ENCODE assay signal across 28 cellular contexts in genomic region chr1:200970771-200971427, GRCh38. TPM values are rescaled to one million over a fixed set of nuclear protein-coding genes. Genes with fewer than 3 reads are reported as not detected.
DNase-seq lines count a peak whose midpoint lies in the region; ATAC-seq, FAIRE-seq and TF ChIP-seq lines count a peak whose summit lies in the region.
"Had no signal": no experiment of that assay in that cellular context is flagged by ENCODE, and none has a peak within 500 bp of the region (broad histone marks: within the 10 kb centered on the region; RNA-seq: fewer than 3 reads in every experiment).

No MANE protein-coding gene starts in this region.

- H2AFZ ChIP-seq in GM12878 (ENCODE audit: control insufficient read depth, low read depth, low read length) (no peak overlapping the region; the same call in 1 of the 2 replicates), osteoblast (ENCODE audit: low read length) (no peak overlapping the region)

- ATAC-seq in GM18498 (IDR thresholded peaks at IDR 0.05; ENCODE audit: unreplicated experiment) (peak; percentile 45), HG02798 (IDR thresholded peaks at IDR 0.05; ENCODE audit: poor library complexity, unreplicated experiment) (peak; percentile 68), GM12878 (peak; percentile 84), HG02885 (IDR thresholded peaks at IDR 0.05; ENCODE audit: poor library complexity, unreplicated experiment) (no peak)

- SMC1A ChIA-PET in GM12878 (lab: Charles Lee; ENCODE audit: uncharacterized antibody, unreplicated experiment): interaction anchor here (0.5 to 7.1 kb wide), 34 partner anchors 8 to 412 kb away, joined by 3 to 107 read pairs (median 8); partner anchors contain the start of genes INAVA and KIF21B

- RAD21 ChIA-PET in GM12878 (lab: Charles Lee; ENCODE audit: unreplicated experiment): interaction anchor here (0.9 to 9.9 kb wide), 39 partner anchors 8 to 420 kb away, joined by 3 to 239 read pairs (median 5); partner anchors contain the start of genes DDX59, INAVA, KIF14 and KIF21B

- DNase-seq in GM12878 (ENCODE audit: low read depth, low spot score) (no peak), osteoblast (ENCODE audit: insufficient read length, low spot score, missing footprints) (peak; percentile 69), WERI-Rb-1 (no peak), 8988T (no peak)
- DNase-seq: activated effector memory CD4-positive, alpha-beta T cell treated with Interleukin-2 at 50 U/mL for 16 hours; Calu3; CD4-positive, CD25-positive, alpha-beta regulatory T cell; central memory CD4-positive, alpha-beta T cell; DMS79; endodermal cell; KBM-7; MG63; NCI-H1417; NCI-H2029; NCI-H526; nucleus accumbens; spleen; stimulated activated CD4-positive, alpha-beta T cell treated with anti-CD3 and anti-CD28 coated beads, Interleukin-2, amount 100 ng/mL, for 24 hours; tibial artery had no signal

- no TSS peak for BruUV-seq in GM12878 (replicated peaks; lab: Mats Ljungman, UMichigan)

- TF ChIP-seq POLR2A in GM12878 (IDR thresholded peaks at IDR 0.05; ENCODE audit: low read depth, low read length): no peak

- TF ChIP-seq CTCF in GM12878 (IDR thresholded peaks at IDR 0.05 in 2 of 3, conservative IDR thresholded peaks at IDR 0.05 in 1 of 3; ENCODE audit: control insufficient read depth in 2 of 3, extremely low read depth in 1 of 3, insufficient read depth in 1 of 3, low read depth in 3 of 3, low read length in 3 of 3) (no peak), osteoblast (IDR thresholded peaks at IDR 0.05; ENCODE audit: extremely low read depth, low read depth, low read length) (no peak), WERI-Rb-1 (IDR thresholded peaks at IDR 0.05; ENCODE audit: low read depth, low read length) (no peak)

- CTCF ChIA-PET in GM12878 (lab: Yijun Ruan, JAX): interaction anchor here (0.7 to 6.5 kb wide), 62 partner anchors 8 to 435 kb away, joined by 3 to 199 read pairs (median 5); partner anchors contain the start of genes CACNA1S, DDX59, INAVA and KIF21B

- no peak for FAIRE-seq in GM12878 (lab: Jason Lieb, UNC)
- FAIRE-seq: G401.6, HTR-8/SVneo, TTC549 had no signal

- H3K27ac ChIP-seq in GM12878 (ENCODE audit: control insufficient read depth, insufficient read depth) (no peak overlapping the region), osteoblast (ENCODE audit: low read depth, low read length) (no peak overlapping the region), WERI-Rb-1 (no peak overlapping the region)
- H3K27ac ChIP-seq: prostate gland, right lobe of liver, SK-N-MC, spleen, tibial artery had no signal

- H3K4me3 ChIP-seq in GM12878 (no peak overlapping the region), osteoblast (ENCODE audit: insufficient read depth, low read length) (no peak overlapping the region), WERI-Rb-1 (ENCODE audit: low read depth, low read length) (no peak overlapping the region)
- H3K4me3 ChIP-seq: MG63, prostate gland, right lobe of liver, SK-N-MC, spleen, tibial artery had no signal

- no peak for TF ChIP-seq EP300 in GM12878 (IDR thresholded peaks at IDR 0.05; ENCODE audit: borderline replicate concordance in 1 of 2, control insufficient read depth in 1 of 2, low read depth in 2 of 2, low read length in 2 of 2)

- H4K20me1 ChIP-seq in GM12878 (ENCODE audit: control insufficient read depth, insufficient read depth) (no peaks in the 10 kb centered on the region), osteoblast (ENCODE audit: insufficient read depth, low read length) (no peaks in the 10 kb centered on the region)

- POLR2A ChIA-PET in GM12878 (lab: Charles Lee): interaction anchor here (0.6 to 4.2 kb wide), 16 partner anchors 46 to 109 kb away, joined by 3 to 27 read pairs (median 6); partner anchors contain the start of gene INAVA

- H3K4me1 ChIP-seq in GM12878 (ENCODE audit: control insufficient read depth, insufficient read depth, low read length) (peaks cover 23% of the 10 kb centered on the region), osteoblast (ENCODE audit: insufficient read depth, low read length) (no peaks in the 10 kb centered on the region)
- H3K4me1 ChIP-seq: prostate gland, right lobe of liver had no signal

- 84% methylated on average over 14 of the region's 14 CpGs for WGBS in GM12878 (ENCODE audit: insufficient coverage, insufficient replicate concordance, low lambda C conversion rate, missing lambda C conversion rate)

- intact Hi-C loops in GM12878 (cut with micrococcal nuclease; ENCODE audit: unreplicated experiment): loop anchor here (1.0 to 5.0 kb wide), 6 partner anchors 64 to 410 kb away; partner anchors contain the start of gene INAVA

- H3K4me2 ChIP-seq in GM12878 (ENCODE audit: control insufficient read depth, insufficient read depth) (no peak overlapping the region), osteoblast (ENCODE audit: insufficient read depth, low read length) (no peak overlapping the region)

- in situ Hi-C loops in GM12878 (cut with MboI): no loop called here

- H3K9me3 ChIP-seq in GM12878 (replicated peaks; ENCODE audit: control insufficient read depth, insufficient read depth, low read length): no peaks in the 10 kb centered on the region
- H3K9me3 ChIP-seq in osteoblast (ENCODE audit: low read depth, low read length): no peaks in the 10 kb centered on the region
- H3K9me3 ChIP-seq in WERI-Rb-1 (ENCODE audit: severe bottlenecking): no peaks in the 10 kb centered on the region
- H3K9me3 ChIP-seq: MG63, prostate gland, right lobe of liver, spleen, tibial artery had no signal

- H3K27me3 ChIP-seq in GM12878 (replicated peaks in 1 of 2; ENCODE audit: control insufficient read depth in 2 of 2, insufficient read depth in 2 of 2, low read length in 1 of 2): no peaks in the 10 kb centered on the region
- peaks cover 3% of the 10 kb centered on the region for H3K27me3 ChIP-seq in osteoblast (ENCODE audit: insufficient read depth, low read length)
- no peaks in the 10 kb centered on the region for H3K27me3 ChIP-seq in WERI-Rb-1 (ENCODE audit: insufficient read depth, low read depth, severe bottlenecking)
- H3K27me3 ChIP-seq: MG63, right lobe of liver, spleen, tibial artery had no signal

- H3K79me2 ChIP-seq in GM12878 (ENCODE audit: control insufficient read depth, insufficient read depth, low read length) (no peaks in the 10 kb centered on the region), osteoblast (ENCODE audit: insufficient read depth, low read length) (no peaks in the 10 kb centered on the region)

- TF ChIP-seq RAD21 in GM12878 (IDR thresholded peaks at IDR 0.05; ENCODE audit: insufficient read depth, low read depth, low read length): no peak

- no peak overlapping the region for H3K9ac ChIP-seq in GM12878 (ENCODE audit: control insufficient read depth, insufficient read depth, low read length)

- H3K36me3 ChIP-seq in GM12878 (ENCODE audit: control insufficient read depth in 2 of 2, insufficient read depth in 2 of 2, low read length in 1 of 2) (peaks cover 0 to 9% of the 10 kb centered on the region in 2 experiments; a peak in 3 of 4 replicates), osteoblast (ENCODE audit: insufficient read depth, low read length) (no peaks in the 10 kb centered on the region), WERI-Rb-1 (peaks cover 68% of the 10 kb centered on the region)
- H3K36me3 ChIP-seq: MG63, prostate gland, right lobe of liver, tibial artery had no signal

TF ChIP-seq in GM12878, 131 proteins besides CTCF, POLR2A, EP300 and RAD21 (continues in another document):
- peak; percentile 13; the same call in 1 of the 2 replicates for TF ChIP-seq PKNOX1 (IDR thresholded peaks at IDR 0.05)
- TF ChIP-seq LARP7 (IDR thresholded peaks at IDR 0.05): 0 out of 2 replicates have a peak, but pooled peaks have one; percentile 28
- no peak for TF ChIP-seq HCFC1 (IDR thresholded peaks at IDR 0.05; ENCODE audit: low read length)

RNA-seq across cellular contexts. Expression of gene KIF21B, which starts 52.6 kb away (rescaled TPM):
- 52.3 and 59.4 TPM in 2 replicates for total RNA-seq in GM12878 (2013; cell fraction: nucleolus; rRNA removed)
- total RNA-seq in GM12878 (2014; rRNA removed): 22.2 and 24.9 TPM in 2 replicates
- 13.5 and 16.1 TPM in 2 replicates for total RNA-seq in GM12878 (2014; rRNA removed; fragmentation: Illumina TruSeq; extraction: Trizol)
- total RNA-seq in GM12878 (2021): 44.4 and 47.7 TPM in 2 replicates
- polyA plus RNA-seq in GM12878 (2011; ENCODE audit: low read depth): 4.4 TPM
- 6.2 and 9.2 TPM in 2 replicates for polyA plus RNA-seq in GM12878 (2011; rRNA removed)
- 14.5 and 16.7 TPM in 2 replicates for polyA plus RNA-seq in GM12878 (2011; cell fraction: cytosol; rRNA removed)
- 55.4 and 74.8 TPM in 2 replicates for polyA plus RNA-seq in GM12878 (2011; cell fraction: nucleus; rRNA removed)
- polyA plus RNA-seq in GM12878 (2012): 8.4 and 9.0 TPM in 2 replicates
- polyA plus RNA-seq in GM12878 (2014; fragmentation: Illumina TruSeq; extraction: Trizol): 13.1 and 24.3 TPM in 2 replicates
- polyA plus RNA-seq in GM12878 (2014; fragmentation: Nextera tagmentation; extraction: Ambion mirVana): 1 to 10 TPM; 2.3 to 2.9 TPM
- 33.3 and 36.8 TPM in 2 replicates for polyA plus RNA-seq in GM12878 (2014; rRNA removed)
- 1 to 10 TPM; 4.4 to 5.2 TPM for polyA plus RNA-seq in GM12878 (2016; fragmentation: Nextera tagmentation; extraction: Ambion mirVana)
- 18.2 and 29.6 TPM in 2 replicates for polyA minus RNA-seq in GM12878 (2011; rRNA and poly(A)+ RNA removed)
- 11.2 and 11.9 TPM in 2 replicates for polyA minus RNA-seq in GM12878 (2011; cell fraction: cytosol; rRNA and poly(A)+ RNA removed)
- polyA minus RNA-seq in GM12878 (2011; cell fraction: nucleus; rRNA and poly(A)+ RNA removed): 21.9 and 39.5 TPM in 2 replicates
- under 0.01 TPM in 2 replicates for total RNA-seq in osteoblast

Comparison
In these comparisons a context has a peak if more than half of its experiments do, and no peak if none do; other contexts are left out.
1. RNA of gene KIF21B, which starts 52.6 kb away (total RNA-seq): 13.5 to 59.4 TPM in GM12878; under 0.01 TPM in osteoblast; every median in the first group is over 10 times any median in the second.